19 cellular contexts compared by ENCODE assay signal in the genomic region with DNA sequence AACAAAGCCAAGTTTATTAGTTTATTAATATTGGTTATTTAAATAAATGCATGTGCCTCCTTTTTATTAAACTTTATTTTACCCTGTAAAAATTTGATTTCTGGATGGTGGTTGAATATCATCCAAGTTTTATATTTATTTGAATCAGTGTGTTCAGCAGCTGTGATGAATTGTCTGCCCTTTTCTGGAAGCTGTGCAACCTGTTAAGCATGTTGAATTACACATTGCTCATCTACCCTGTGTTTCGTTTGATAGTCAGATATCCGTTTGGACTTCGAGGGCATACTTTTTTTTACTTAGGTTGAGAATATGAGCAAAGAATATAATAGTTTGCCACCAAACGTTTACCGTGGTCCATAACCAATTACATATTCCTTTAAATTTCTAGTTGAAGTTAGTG.
DNase-seq lines count a peak whose midpoint lies in the region; ATAC-seq, FAIRE-seq and TF ChIP-seq lines count a peak whose summit lies in the region.
"Had no signal": no experiment of that assay in that cellular context is flagged by ENCODE, and none has a peak within 500 bp of the region (broad histone marks: within the 10 kb centered on the region; RNA-seq: fewer than 3 reads in every experiment).

No MANE protein-coding gene starts in this region.

- H3K4me3 Mint-ChIP-seq in MCF 10A (ENCODE audit: unreplicated experiment) (no peak overlapping the region), astrocyte (ENCODE audit: unreplicated experiment) (peak overlapping the region; percentile 99), type B pancreatic cell (peak overlapping the region; percentile 64)
- no peak overlapping the region for H3K4me3 Mint-ChIP-seq in activated T-cell treated with anti-CD3 and anti-CD28 coated beads, Interleukin-2, amount 50 U/mL, for 24 hours

- H3K27ac ChIP-seq in mammary epithelial cell (ENCODE audit: insufficient read depth, low read depth, low read length): no peak overlapping the region
- no peak overlapping the region for H3K27ac ChIP-seq in astrocyte (ENCODE audit: low read depth, low read length)
- no peak overlapping the region for H3K27ac ChIP-seq in mesendoderm (ENCODE audit: low read depth, low read length)
- no peak overlapping the region for H3K27ac ChIP-seq in mesenchymal stem cell (ENCODE audit: low read length, poor library complexity, severe bottlenecking)
- H3K27ac ChIP-seq: C4-2B, KMS-11 had no signal

- no peak overlapping the region for H2BK12ac ChIP-seq in mesenchymal stem cell (ENCODE audit: low read length in 2 of 2)

- no peak overlapping the region for H4K91ac ChIP-seq in mesenchymal stem cell (ENCODE audit: low read length)

- H2BK15ac ChIP-seq in mesendoderm (replicated peaks; ENCODE audit: low read depth) (no peak overlapping the region), mesenchymal stem cell (ENCODE audit: low read depth, poor library complexity, severe bottlenecking) (no peak overlapping the region)

- H3K4me2 ChIP-seq in mammary epithelial cell (ENCODE audit: insufficient read depth, low read depth, low read length): peak overlapping the region; percentile 92
- peak overlapping the region; percentile 98 for H3K4me2 ChIP-seq in astrocyte (ENCODE audit: low read length)
- H3K4me2 ChIP-seq in mesendoderm (ENCODE audit: low read length): no peak overlapping the region
- H3K4me2 ChIP-seq in mesenchymal stem cell (ENCODE audit: low read length, poor library complexity, severe bottlenecking): no peak overlapping the region
- H3K4me2 ChIP-seq: KMS-11 had no signal

- in situ Hi-C loops in mammary epithelial cell (cut with MboI; ENCODE audit: low sequenced_read_pairs in 2 of 2): loop anchor here in 1 of 2 donors (25.0 kb wide), 2 partner anchors 315 to 585 kb away; no protein-coding TSS in a partner anchor

- H3K9me3 Mint-ChIP-seq in MCF 10A (ENCODE audit: unreplicated experiment): no peaks in the 10 kb centered on the region
- H3K9me3 Mint-ChIP-seq in astrocyte (ENCODE audit: unreplicated experiment): peaks cover 2% of the 10 kb centered on the region
- no peaks in the 10 kb centered on the region for H3K9me3 Mint-ChIP-seq in type B pancreatic cell
- H3K9me3 Mint-ChIP-seq in activated T-cell treated with anti-CD3 and anti-CD28 coated beads, Interleukin-2, amount 50 U/mL, for 24 hours: no peaks in the 10 kb centered on the region

- H3K79me2 ChIP-seq in mammary epithelial cell (ENCODE audit: insufficient read depth, low read length): peaks cover 85% of the 10 kb centered on the region
- H3K79me2 ChIP-seq in astrocyte (ENCODE audit: insufficient read depth, low read length): peaks cover 95% of the 10 kb centered on the region
- H3K79me2 ChIP-seq in mesendoderm (ENCODE audit: control insufficient read depth, insufficient read depth, low read length): peaks cover 14% of the 10 kb centered on the region

- peaks cover under 1% of the 10 kb centered on the region for H3K79me1 ChIP-seq in mesendoderm (ENCODE audit: low read length)
- H3K79me1 ChIP-seq in mesenchymal stem cell (replicated peaks; ENCODE audit: low read length, poor library complexity, severe bottlenecking): peaks cover 2% of the 10 kb centered on the region

- no peaks in the 10 kb centered on the region for H4K20me1 ChIP-seq in mammary epithelial cell (ENCODE audit: insufficient read depth, low read length)
- H4K20me1 ChIP-seq in astrocyte (ENCODE audit: insufficient read depth, low read length): peaks cover 4% of the 10 kb centered on the region

- H4K8ac ChIP-seq in mesendoderm (ENCODE audit: low read depth, low read length) (no peak overlapping the region), mesenchymal stem cell (ENCODE audit: low read length) (no peak overlapping the region)

- H3K4me1 Mint-ChIP-seq in MCF 10A (ENCODE audit: insufficient read depth, unreplicated experiment): peaks cover 27% of the 10 kb centered on the region
- peaks cover 14% of the 10 kb centered on the region for H3K4me1 Mint-ChIP-seq in astrocyte (ENCODE audit: low read depth, unreplicated experiment)
- peaks cover 22% of the 10 kb centered on the region for H3K4me1 Mint-ChIP-seq in type B pancreatic cell (ENCODE audit: unreplicated experiment)
- peaks cover 17% of the 10 kb centered on the region for H3K4me1 Mint-ChIP-seq in activated T-cell treated with anti-CD3 and anti-CD28 coated beads, Interleukin-2, amount 50 U/mL, for 24 hours (ENCODE audit: low read depth)

- H4K5ac ChIP-seq in mesendoderm (ENCODE audit: low read length): no peak overlapping the region

- POLR2A ChIA-PET in MCF 10A (lab: Yijun Ruan, JAX): interaction anchor here (0.7 to 1.7 kb wide), 8 partner anchors 20 to 473 kb away, joined by 3 to 6 read pairs (median 4); no protein-coding TSS in a partner anchor

- no peak for TF ChIP-seq CTCF in mammary epithelial cell (conservative IDR thresholded peaks at IDR 0.05 in 1 of 2, IDR thresholded peaks at IDR 0.05 in 1 of 2; ENCODE audit: extremely low read depth in 1 of 2, insufficient read depth in 1 of 2, low read depth in 1 of 2, low read length in 2 of 2)
- TF ChIP-seq CTCF in MCF 10A (IDR thresholded peaks at IDR 0.05; ENCODE audit: unreplicated experiment): no peak
- no peak for TF ChIP-seq CTCF in astrocyte (IDR thresholded peaks at IDR 0.05; ENCODE audit: insufficient read depth, low read depth, low read length)
- no peak for TF ChIP-seq CTCF in type B pancreatic cell (conservative IDR thresholded peaks at IDR 0.05)

- H2BK5ac ChIP-seq in mesendoderm (ENCODE audit: low read length): no peak overlapping the region
- H2BK5ac ChIP-seq in mesenchymal stem cell (ENCODE audit: low read depth, low read length, poor library complexity, severe bottlenecking): no peak overlapping the region

- H3K36me3 ChIP-seq in mammary epithelial cell (ENCODE audit: insufficient read depth, low read length) (no peaks in the 10 kb centered on the region), astrocyte (ENCODE audit: insufficient read depth, low read length) (no peaks in the 10 kb centered on the region), mesendoderm (ENCODE audit: control insufficient read depth, insufficient read depth, low read length) (no peaks in the 10 kb centered on the region), mesenchymal stem cell (ENCODE audit: control insufficient read depth in 1 of 2, insufficient read depth in 2 of 2, low read depth in 1 of 2, low read length in 2 of 2) (no peaks in the 10 kb centered on the region)

- no peak overlapping the region for H3K9ac ChIP-seq in mammary epithelial cell (ENCODE audit: insufficient read depth, low read length)
- H3K9ac ChIP-seq in astrocyte (ENCODE audit: low read length): no peak overlapping the region
- H3K9ac ChIP-seq in mesendoderm (ENCODE audit: low read length): no peak overlapping the region
- no peak overlapping the region for H3K9ac ChIP-seq in mesenchymal stem cell (ENCODE audit: low read length)
- H3K9ac ChIP-seq: KMS-11 had no signal

- H3K4me1 ChIP-seq in mammary epithelial cell (ENCODE audit: insufficient read depth, low read length) (peaks cover 18% of the 10 kb centered on the region), astrocyte (ENCODE audit: insufficient read depth, low read length) (peaks cover 12% of the 10 kb centered on the region), mesendoderm (ENCODE audit: control insufficient read depth, low read depth, low read length) (peaks cover 6% of the 10 kb centered on the region), mesenchymal stem cell (ENCODE audit: control insufficient read depth, insufficient read depth, low read depth, low read length) (peaks cover 3% of the 10 kb centered on the region)

- no peak for FAIRE-seq in astrocyte (lab: Jason Lieb, UNC)
- FAIRE-seq: HepG2 had no signal

- no peak overlapping the region for H3K4ac ChIP-seq in mesendoderm (ENCODE audit: low read depth, low read length)
- no peak overlapping the region for H3K4ac ChIP-seq in mesenchymal stem cell (ENCODE audit: low read depth in 1 of 2, low read length in 2 of 2)

- 70% methylated on average over 5 of the region's 5 CpGs for WGBS in mammary epithelial cell (ENCODE audit: low coverage, missing lambda C conversion rate)
- WGBS in mesendoderm (ENCODE audit: extremely low coverage, insufficient coverage, low lambda C conversion rate): no CpG with 5 or more reads among the region's 5 CpGs
- 100% methylated on average over 2 of the region's 5 CpGs for WGBS in mesenchymal stem cell

- H3K18ac ChIP-seq in mesendoderm (ENCODE audit: low read length): no peak overlapping the region
- H3K18ac ChIP-seq in mesenchymal stem cell (ENCODE audit: low read depth in 1 of 2, low read length in 2 of 2): no peak overlapping the region

- H3K27ac Mint-ChIP-seq in MCF 10A (ENCODE audit: low read depth, unreplicated experiment): no peak overlapping the region
- H3K27ac Mint-ChIP-seq in astrocyte (ENCODE audit: unreplicated experiment): peak overlapping the region; percentile 34
- H3K27ac Mint-ChIP-seq in type B pancreatic cell: peak overlapping the region; percentile 19
- no peak overlapping the region for H3K27ac Mint-ChIP-seq in activated T-cell treated with anti-CD3 and anti-CD28 coated beads, Interleukin-2, amount 50 U/mL, for 24 hours

- H2AK5ac ChIP-seq in mesendoderm (ENCODE audit: low read length): no peak overlapping the region
- no peak overlapping the region for H2AK5ac ChIP-seq in mesenchymal stem cell (ENCODE audit: low read length, severe bottlenecking)

- dilution Hi-C loops in mammary epithelial cell (cut with HindIII; ENCODE audit: low sequenced_read_pairs): loop anchor here (5.0 kb wide), 1 partner anchor 45 kb away; no protein-coding TSS in a partner anchor

- H3K9me3 ChIP-seq in mammary epithelial cell (replicated peaks; ENCODE audit: insufficient read depth, low read length) (no peaks in the 10 kb centered on the region), astrocyte (ENCODE audit: insufficient read depth, low read depth, low read length) (no peaks in the 10 kb centered on the region), mesenchymal stem cell (ENCODE audit: control insufficient read depth, low read length) (no peaks in the 10 kb centered on the region)

- no peaks in the 10 kb centered on the region for H3K27me3 Mint-ChIP-seq in MCF 10A (ENCODE audit: insufficient read depth, unreplicated experiment)
- no peaks in the 10 kb centered on the region for H3K27me3 Mint-ChIP-seq in astrocyte (ENCODE audit: low read depth, unreplicated experiment)
- peaks cover 30% of the 10 kb centered on the region for H3K27me3 Mint-ChIP-seq in type B pancreatic cell
- peaks cover 47% of the 10 kb centered on the region for H3K27me3 Mint-ChIP-seq in activated T-cell treated with anti-CD3 and anti-CD28 coated beads, Interleukin-2, amount 50 U/mL, for 24 hours

- peak overlapping the region; percentile 54 for H3K56ac ChIP-seq in mesendoderm (ENCODE audit: low read length)

- BruUV-seq in mammary epithelial cell (replicated peaks; lab: Mats Ljungman, UMichigan) (no TSS peak), MCF 10A (replicated peaks; lab: Mats Ljungman, UMichigan) (no TSS peak)

- no peak overlapping the region for H3K14ac ChIP-seq in mesenchymal stem cell (ENCODE audit: low read length in 2 of 2)

- H3K36me3 Mint-ChIP-seq in MCF 10A (ENCODE audit: insufficient read depth, unreplicated experiment) (no peaks in the 10 kb centered on the region), astrocyte (ENCODE audit: low read depth, unreplicated experiment) (peaks cover 3% of the 10 kb centered on the region), type B pancreatic cell (no peaks in the 10 kb centered on the region)
- H3K36me3 Mint-ChIP-seq in activated T-cell treated with anti-CD3 and anti-CD28 coated beads, Interleukin-2, amount 50 U/mL, for 24 hours (ENCODE audit: low read depth): no peaks in the 10 kb centered on the region

- peak; percentile 50 for DNase-seq in mammary epithelial cell
- DNase-seq in MCF 10A (ENCODE audit: unreplicated experiment): no peak
- no peak for DNase-seq in astrocyte (ENCODE audit: low read depth)
- DNase-seq in mesendoderm: no peak
- no peak for DNase-seq in type B pancreatic cell (ENCODE audit: extremely low spot score, unreplicated experiment)
- DNase-seq in mesenchymal stem cell: no peak
- no peak for DNase-seq in activated T-cell treated with anti-CD3 and anti-CD28 coated beads, Interleukin-2, amount 50 U/mL, for 24 hours
- DNase-seq: DMS53, GOT3, NCI-H1048, NCI-H187, NCI-H345, NCI-H82, SW 1271 had no signal

- H2BK120ac ChIP-seq in mesendoderm (ENCODE audit: low read depth, low read length): no peak overlapping the region
- no peak overlapping the region for H2BK120ac ChIP-seq in mesenchymal stem cell (ENCODE audit: low read depth, low read length)

- no peak overlapping the region for H3K23ac ChIP-seq in mesendoderm (ENCODE audit: low read length)
- no peak overlapping the region for H3K23ac ChIP-seq in mesenchymal stem cell (ENCODE audit: low read length in 2 of 2)

- intact Hi-C loops in mammary epithelial cell (cut with micrococcal nuclease): loop anchor here (2.0 to 10.0 kb wide), 3 partner anchors 99 to 657 kb away; no protein-coding TSS in a partner anchor
- intact Hi-C loops in MCF 10A (cut with micrococcal nuclease): no loop called here

- peak overlapping the region in 1 of 3 experiments; percentile 98 for H3K4me3 ChIP-seq in mammary epithelial cell (replicated peaks in 1 of 3; ENCODE audit: insufficient read depth in 1 of 3, low read depth in 2 of 3, low read length in 3 of 3)
- peak overlapping the region; percentile 22 for H3K4me3 ChIP-seq in astrocyte (ENCODE audit: insufficient read depth, low read depth, low read length)
- H3K4me3 ChIP-seq in mesendoderm (ENCODE audit: low read length): no peak overlapping the region
- no peak overlapping the region for H3K4me3 ChIP-seq in mesenchymal stem cell (ENCODE audit: insufficient read depth in 1 of 2, low read depth in 1 of 2, low read length in 2 of 2)

- H2AFZ ChIP-seq in mammary epithelial cell (ENCODE audit: low read depth, low read length): no peak overlapping the region
- H2AFZ ChIP-seq in astrocyte (ENCODE audit: low read depth, low read length): no peak overlapping the region
- H2AFZ ChIP-seq in mesenchymal stem cell (ENCODE audit: low read depth, low read length): no peak overlapping the region

- no peaks in the 10 kb centered on the region for H3K27me3 ChIP-seq in mammary epithelial cell (ENCODE audit: insufficient read depth, low read length)
- no peaks in the 10 kb centered on the region for H3K27me3 ChIP-seq in astrocyte (ENCODE audit: insufficient read depth, low read length)
- no peaks in the 10 kb centered on the region for H3K27me3 ChIP-seq in mesendoderm (ENCODE audit: insufficient read depth, low read length, poor library complexity)
- H3K27me3 ChIP-seq in mesenchymal stem cell (ENCODE audit: control insufficient read depth in 1 of 2, insufficient read depth in 1 of 2, low read length in 2 of 2): no peaks in the 10 kb centered on the region

- CTCF ChIA-PET in mammary epithelial cell (lab: Charles Lee; ENCODE audit: low non-redundant PET): no interaction called here
- CTCF ChIA-PET in MCF 10A (lab: Yijun Ruan, JAX): interaction anchor here (0.6 to 1.2 kb wide), 4 partner anchors 22 to 218 kb away, joined by 3 to 4 read pairs (median 3); no protein-coding TSS in a partner anchor

- ATAC-seq in GM18498 (IDR thresholded peaks at IDR 0.05; ENCODE audit: unreplicated experiment): no peak
- ATAC-seq: HepG2, Panc1 had no signal

Comparison
In these comparisons a context has a peak if more than half of its experiments do, and no peak if none do; other contexts are left out.
1. H3K4me2 ChIP-seq: peak in mammary epithelial cell (single experiment) and astrocyte (single experiment); none in mesendoderm (single experiment) and mesenchymal stem cell (single experiment).
2. H3K27ac Mint-ChIP-seq: peak in astrocyte (single experiment) and type B pancreatic cell (single experiment); none in MCF 10A (single experiment) and activated T-cell treated with anti-CD3 and anti-CD28 coated beads, Interleukin-2, amount 50 U/mL, for 24 hours (single experiment).
3. H3K4me3 Mint-ChIP-seq: peak in astrocyte (single experiment) and type B pancreatic cell (single experiment); none in MCF 10A (single experiment) and activated T-cell treated with anti-CD3 and anti-CD28 coated beads, Interleukin-2, amount 50 U/mL, for 24 hours (single experiment).